ENCODE assay signal across 8 cellular contexts in the genomic region with DNA sequence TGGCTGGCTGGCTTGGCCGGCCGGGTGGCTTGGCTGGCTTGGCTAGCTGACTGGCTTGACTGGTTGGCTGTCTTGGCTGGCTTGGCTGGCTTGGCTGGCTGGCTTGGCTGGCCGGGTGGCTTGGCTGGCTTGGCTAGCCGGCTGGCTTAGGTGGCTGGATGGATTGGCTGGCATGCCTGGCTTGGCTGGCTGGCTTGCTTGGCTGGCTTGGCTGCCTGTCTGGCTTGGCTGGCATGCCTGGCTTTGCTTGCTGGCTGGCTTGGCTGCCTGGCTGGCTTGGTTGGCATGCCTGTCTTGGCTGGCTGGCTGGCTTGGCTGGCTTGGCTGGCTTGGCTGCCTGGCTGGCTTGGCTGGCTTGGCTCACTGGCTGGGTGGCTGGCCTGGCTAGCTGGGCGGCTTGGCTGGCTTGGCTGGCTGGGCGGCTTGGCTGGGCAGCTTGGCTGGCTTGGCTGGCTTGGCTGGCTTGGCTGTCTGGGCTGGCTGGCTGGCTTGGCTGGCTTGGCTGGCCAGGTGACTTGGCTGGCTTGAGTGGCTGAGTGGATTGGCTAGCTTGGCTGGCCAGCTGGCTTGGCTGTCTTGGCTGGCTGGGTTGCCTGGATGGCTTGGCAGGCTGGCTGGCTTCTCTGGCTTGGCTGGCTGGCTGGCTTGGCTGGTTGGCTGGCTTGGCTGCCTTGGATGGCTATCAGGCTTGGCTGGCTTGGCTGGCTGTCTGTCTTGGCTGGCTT.
A peak's percentile ranks its signal among the peaks of the same experiment; 100 is the strongest.
DNase-seq lines count a peak whose midpoint lies in the region; ATAC-seq and TF ChIP-seq lines count a peak whose summit lies in the region.
"Not testable (repeated sequence)": the region's sequence is repeated elsewhere in the genome, so short reads cannot be mapped to it uniquely, and the experiment has no call there.

No MANE protein-coding gene starts in this region.

- not testable (repeated sequence) for TF ChIP-seq CTCF in HFFc6 (IDR thresholded peaks at IDR 0.05); body of pancreas (IDR thresholded peaks at IDR 0.05); left ventricle myocardium inferior (IDR thresholded peaks at IDR 0.05; ENCODE audit: borderline replicate concordance); neural crest cell (conservative IDR thresholded peaks at IDR 0.05)

- H3K27me3 ChIP-seq in body of pancreas; left ventricle myocardium inferior (ENCODE audit: low read depth); aorta (ENCODE audit: control insufficient read depth in 1 of 2, insufficient read depth in 2 of 2, low read length in 1 of 2): not testable (repeated sequence)

- not testable (repeated sequence) for H3K27me3 Mint-ChIP-seq in HFFc6 (ENCODE audit: insufficient read depth); activated T-cell treated with anti-CD3 and anti-CD28 coated beads, Interleukin-2, amount 50 U/mL, for 4 hours (ENCODE audit: low read depth); neural crest cell (ENCODE audit: low read depth)

- not testable (repeated sequence) for H3K9me3 ChIP-seq in body of pancreas; left ventricle myocardium inferior (replicated peaks); aorta (ENCODE audit: control insufficient read depth, low read length)

- not testable (repeated sequence) for H3K36me3 Mint-ChIP-seq in HFFc6 (ENCODE audit: low read depth); activated T-cell treated with anti-CD3 and anti-CD28 coated beads, Interleukin-2, amount 50 U/mL, for 4 hours (ENCODE audit: insufficient read depth); neural crest cell (ENCODE audit: low read depth)

- intact Hi-C loops in body of pancreas (cut with DNase I); left ventricle myocardium inferior (cut with micrococcal nuclease); aorta (cut with DNase I): not testable (repeated sequence)

- not testable (repeated sequence) for H3K4me1 ChIP-seq in body of pancreas; left ventricle myocardium inferior; aorta (ENCODE audit: control insufficient read depth in 1 of 2, insufficient read depth in 2 of 2, low read length in 2 of 2)

- H3K36me3 ChIP-seq in body of pancreas (replicated peaks in 1 of 2; ENCODE audit: insufficient read depth in 1 of 2, low read depth in 2 of 2); left ventricle myocardium inferior; aorta (ENCODE audit: control insufficient read depth in 1 of 2, insufficient read depth in 2 of 2, low read length in 1 of 2): not testable (repeated sequence)

- not testable (repeated sequence) for TF ChIP-seq POLR2A in body of pancreas (IDR thresholded peaks at IDR 0.05)

- DNase-seq in HFFc6 (peak; percentile 39), body of pancreas (peak in 3 of 4 donors; percentile 36 to 44 (median 39)), left ventricle myocardium inferior (peak; percentile 58), neural crest cell (ENCODE audit: low read depth, low spot score) (peak; percentile 33), aorta (peak in 1 of 2 donors; percentile 95)
- peak; percentile 34 for DNase-seq in activated CD4-positive, CD25-positive, alpha-beta regulatory T cell treated with anti-CD3 and anti-CD28 coated beads, Interleukin-2, amount 50 U/mL, for 72 hours
- peak; percentile 40 for DNase-seq in activated T-cell treated with anti-CD3 and anti-CD28 coated beads, Interleukin-2, amount 50 U/mL, for 4 hours
- DNase-seq in stimulated activated CD4-positive, alpha-beta T cell treated with anti-CD3 and anti-CD28 coated beads, Interleukin-4, amount 100 ng/mL, for 24 hours, result peak; percentile 59

- ATAC-seq in activated T-cell treated with anti-CD3 and anti-CD28 coated beads, Interleukin-2, amount 50 U/mL, for 4 hours, result peak in 1 of 2 donors; percentile 24
- not testable (repeated sequence) for ATAC-seq in body of pancreas
- ATAC-seq in aorta (ENCODE audit: low FRiP score), result peak; percentile 84

- not testable (repeated sequence) for H3K27ac Mint-ChIP-seq in HFFc6; neural crest cell (ENCODE audit: unreplicated experiment)

- H3K9me3 Mint-ChIP-seq in HFFc6, result peaks cover 12% of the 10 kb centered on the region; the same call in 1 of the 2 replicates
- H3K9me3 Mint-ChIP-seq in activated T-cell treated with anti-CD3 and anti-CD28 coated beads, Interleukin-2, amount 50 U/mL, for 4 hours; neural crest cell: not testable (repeated sequence)

- WGBS in body of pancreas, 2 donors, result 66 to 85% methylated on average over 2 to 6 of the region's 6 CpGs
- whole genome bisulfite sequencing in aorta, 2 donors, result 90 to 92% methylated on average over 4 of the region's 6 CpGs

- not testable (repeated sequence) for H3K4me3 Mint-ChIP-seq in HFFc6; activated T-cell treated with anti-CD3 and anti-CD28 coated beads, Interleukin-2, amount 50 U/mL, for 4 hours; neural crest cell

- H3K27ac ChIP-seq in body of pancreas; left ventricle myocardium inferior (replicated peaks); aorta (ENCODE audit: low read depth in 1 of 2, low read length in 2 of 2): not testable (repeated sequence)

- not testable (repeated sequence) for H3K4me3 ChIP-seq in body of pancreas; left ventricle myocardium inferior; aorta (ENCODE audit: low read length in 2 of 2)

- H3K4me1 Mint-ChIP-seq in HFFc6 (ENCODE audit: low read depth); activated T-cell treated with anti-CD3 and anti-CD28 coated beads, Interleukin-2, amount 50 U/mL, for 4 hours (ENCODE audit: low read depth); neural crest cell: not testable (repeated sequence)
